ENCODE assay signal across 7 cellular contexts in the genomic region with DNA sequence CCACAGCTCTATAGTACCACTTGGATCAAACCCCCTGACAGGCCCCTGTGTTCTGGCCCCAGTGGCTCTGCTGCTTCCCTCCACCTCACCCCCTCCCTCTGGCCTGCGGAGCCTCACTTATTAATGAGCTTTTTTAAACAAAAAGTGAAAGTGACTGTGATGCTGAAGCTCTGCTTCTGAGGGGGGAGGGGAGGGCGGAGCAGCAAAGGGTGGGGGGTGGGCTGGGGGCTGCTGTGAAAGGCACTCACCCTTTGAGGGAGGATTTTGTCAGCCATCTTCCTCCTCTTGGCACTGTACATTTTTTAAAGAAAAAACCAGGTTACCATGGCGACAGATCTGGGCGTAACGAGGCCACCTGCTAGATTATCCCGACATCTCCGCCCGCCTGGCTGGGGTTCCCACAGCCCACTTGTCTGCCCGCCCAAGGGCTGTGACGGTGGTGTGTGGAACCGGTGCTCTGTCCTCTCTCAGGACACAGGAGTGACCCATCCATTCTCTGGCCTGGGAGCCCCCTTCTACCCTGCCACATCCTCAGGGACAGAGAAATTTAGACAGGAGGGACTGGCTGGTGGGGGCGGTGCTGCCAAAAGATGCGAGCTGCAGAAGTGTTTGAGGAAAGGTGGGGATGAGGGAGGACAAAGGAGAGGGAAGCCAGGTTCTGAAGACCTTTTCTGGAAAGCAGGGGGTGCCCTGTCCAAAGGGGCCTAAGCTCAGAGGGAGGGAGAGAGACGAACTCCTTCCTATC. TPM values are rescaled to one million over a fixed set of nuclear protein-coding genes. Genes with fewer than 3 reads are reported as not detected.
DNase-seq lines count a peak whose midpoint lies in the region; TF ChIP-seq lines count a peak whose summit lies in the region.
"Had no signal": no experiment of that assay in that cellular context is flagged by ENCODE, and none has a peak within 500 bp of the region (broad histone marks: within the 10 kb centered on the region; RNA-seq: fewer than 3 reads in every experiment).

No MANE protein-coding gene starts in this region.

- H2AFZ ChIP-seq in osteoblast (ENCODE audit: low read length), result no peak overlapping the region

- no peak for TF ChIP-seq CTCF in osteoblast (IDR thresholded peaks at IDR 0.05; ENCODE audit: extremely low read depth, low read depth, low read length)
- no peak for TF ChIP-seq CTCF in GM13976 (IDR thresholded peaks at IDR 0.05; ENCODE audit: borderline replicate concordance, control extremely low read depth, extremely low read depth, insufficient read depth, missing control alignments)

- DNase-seq in NCI-H146 (lab: John Stamatoyannopoulos, UW), result peak; percentile 36
- DNase-seq in NCI-H146 treated with DMSO at 0.1 percent for 48 hours (lab: John Stamatoyannopoulos, UW; ENCODE audit: unreplicated experiment), result no peak
- peak; percentile 37 for DNase-seq in activated CD4-positive, alpha-beta T cell treated with anti-CD3 and anti-CD28 coated beads, Interleukin-2, amount 50 U/mL, for 1 hour
- DNase-seq in osteoblast (ENCODE audit: insufficient read length, low spot score, missing footprints), result peak; percentile 86
- no peak for DNase-seq in NCI-H128 (lab: John Stamatoyannopoulos, UW; ENCODE audit: unreplicated experiment)
- no peak for DNase-seq in GM13976 (ENCODE audit: low spot score)

- no peak overlapping the region for H3K27ac ChIP-seq in osteoblast (ENCODE audit: low read depth, low read length)
- H3K27ac ChIP-seq: epithelial cell of prostate had no signal

- peaks cover 48% of the 10 kb centered on the region for H4K20me1 ChIP-seq in osteoblast (ENCODE audit: insufficient read depth, low read length)

- peaks cover 30% of the 10 kb centered on the region for H3K79me2 ChIP-seq in osteoblast (ENCODE audit: insufficient read depth, low read length)

- peaks cover 33% of the 10 kb centered on the region for H3K4me1 ChIP-seq in osteoblast (ENCODE audit: insufficient read depth, low read length)

- peaks cover 44% of the 10 kb centered on the region for H3K36me3 ChIP-seq in osteoblast (ENCODE audit: insufficient read depth, low read length)

- in situ Hi-C loops in GM13976 (cut with MboI; ENCODE audit: low sequenced_read_pairs, unreplicated experiment), result no loop called here

- H3K27me3 ChIP-seq in osteoblast (ENCODE audit: insufficient read depth, low read length), result no peaks in the 10 kb centered on the region

- H3K9me3 ChIP-seq in osteoblast (ENCODE audit: low read depth, low read length), result no peaks in the 10 kb centered on the region

- H3K4me3 ChIP-seq in osteoblast (ENCODE audit: insufficient read depth, low read length), result no peak overlapping the region

- no peak overlapping the region for H3K4me2 ChIP-seq in osteoblast (ENCODE audit: insufficient read depth, low read length)

RNA-seq across cellular contexts. Expression of gene SMARCD3, which starts 4.9 kb away (rescaled TPM):
- 37.4 and 40.2 TPM in 2 replicates for total RNA-seq in osteoblast

RNA-seq across cellular contexts. Expression of gene CHPF2, which starts 11.3 kb away (rescaled TPM):
- 77.5 and 83.2 TPM in 2 replicates for total RNA-seq in osteoblast

RNA-seq across cellular contexts. Expression of gene ABCF2, which starts 16.6 kb away (rescaled TPM):
- total RNA-seq in osteoblast, result 55.1 and 65.9 TPM in 2 replicates

RNA-seq across cellular contexts. Expression of gene H2BK1, which starts 33.3 kb away (rescaled TPM):
- not detected in 2 replicates for total RNA-seq in osteoblast

RNA-seq across cellular contexts. Expression of gene ASB10, which starts 56.5 kb away (rescaled TPM):
- not detected in 2 replicates for total RNA-seq in osteoblast

Comparison
In these comparisons a context has a peak if more than half of its experiments do, and no peak if none do; other contexts are left out.
1. DNase-seq: peak in NCI-H146 (single experiment), activated CD4-positive, alpha-beta T cell treated with anti-CD3 and anti-CD28 coated beads, Interleukin-2, amount 50 U/mL, for 1 hour (single experiment) and osteoblast (single experiment); none in NCI-H146 treated with DMSO at 0.1 percent for 48 hours (single experiment), NCI-H128 (single experiment) and GM13976 (single experiment).